ENCODE assay signal across 1 cellular context in genomic region chr12:130826151-130826801, GRCh38.
TF ChIP-seq lines count a peak whose summit lies in the region.

No MANE protein-coding gene starts in this region.

TF ChIP-seq in HepG2, 621 proteins besides CTCF, POLR2A, EP300 and RAD21 (continued from another document and continues in another):
- TF ChIP-seq ARID4A (CRISPR knock-in tag; IDR thresholded peaks at IDR 0.05; ENCODE audit: borderline replicate concordance), result peak; percentile 27; the same call in 1 of the 2 replicates
- no peak for TF ChIP-seq GABPA (IDR thresholded peaks at IDR 0.05; ENCODE audit: low read depth, low read length)
- no peak for TF ChIP-seq GABPA (CRISPR knock-in tag; IDR thresholded peaks at IDR 0.05; ENCODE audit: low read depth)
- TF ChIP-seq POLR2AphosphoS5 (IDR thresholded peaks at IDR 0.05; ENCODE audit: low read depth, low read length), result no peak
- no peak for TF ChIP-seq ZNF546 (CRISPR knock-in tag; conservative IDR thresholded peaks at IDR 0.05)
- TF ChIP-seq ZNF761 (CRISPR knock-in tag; conservative IDR thresholded peaks at IDR 0.05), result no peak
- TF ChIP-seq RERE (CRISPR knock-in tag; IDR thresholded peaks at IDR 0.05; ENCODE audit: low read depth), result no peak
- TF ChIP-seq ZBTB4 (CRISPR knock-in tag; IDR thresholded peaks at IDR 0.05; ENCODE audit: borderline replicate concordance), result no peak
- no peak for TF ChIP-seq ZNF121 (CRISPR knock-in tag; IDR thresholded peaks at IDR 0.05)
- no peak for TF ChIP-seq SNAPC5 (CRISPR knock-in tag; IDR thresholded peaks at IDR 0.05; ENCODE audit: borderline replicate concordance)
- no peak for TF ChIP-seq GATAD1 (CRISPR knock-in tag; IDR thresholded peaks at IDR 0.05)
- no peak for TF ChIP-seq CAMTA2 (CRISPR knock-in tag; IDR thresholded peaks at IDR 0.05; ENCODE audit: borderline replicate concordance)
- TF ChIP-seq NR2F2 (IDR thresholded peaks at IDR 0.05; ENCODE audit: borderline replicate concordance, low read depth), result no peak
- no peak for TF ChIP-seq ARID2 (CRISPR knock-in tag; IDR thresholded peaks at IDR 0.05; ENCODE audit: borderline replicate concordance)
- 0 out of 2 replicates have a peak, but pooled peaks have one; percentile 32 for TF ChIP-seq PATZ1 (CRISPR knock-in tag; IDR thresholded peaks at IDR 0.05)
- no peak for TF ChIP-seq ZNF839 (CRISPR knock-in tag; IDR thresholded peaks at IDR 0.05; ENCODE audit: borderline replicate concordance)
- TF ChIP-seq AGO2 (optimal IDR thresholded peaks at IDR 0.05; ENCODE audit: low read depth, low read length), result peak; percentile 25
- peak in 1 of 2 experiments; percentile 35; a peak in 1 of 4 replicates for TF ChIP-seq HMGXB4 (CRISPR knock-in tag; IDR thresholded peaks at IDR 0.05; ENCODE audit: borderline replicate concordance in 1 of 2, low read depth in 1 of 2)
- no peak for TF ChIP-seq HNF1A (IDR thresholded peaks at IDR 0.05; ENCODE audit: low read depth)
- 0 out of 2 replicates have a peak, but pooled peaks have one; percentile 21 for TF ChIP-seq HNF1A (CRISPR knock-in tag; IDR thresholded peaks at IDR 0.05; ENCODE audit: borderline replicate concordance)
- TF ChIP-seq ARNT2 (CRISPR knock-in tag; IDR thresholded peaks at IDR 0.05; ENCODE audit: low read depth), result 0 out of 2 replicates have a peak, but pooled peaks have one; percentile 58
- no peak for TF ChIP-seq KMT2A (CRISPR knock-in tag; IDR thresholded peaks at IDR 0.05)
- no peak for TF ChIP-seq ZNF138 (CRISPR knock-in tag; IDR thresholded peaks at IDR 0.05; ENCODE audit: low read depth)
- 0 out of 2 replicates have a peak, but pooled peaks have one; percentile 26 for TF ChIP-seq ZNF724P (CRISPR knock-in tag; IDR thresholded peaks at IDR 0.05; ENCODE audit: borderline replicate concordance)
- TF ChIP-seq HHEX (CRISPR knock-in tag; IDR thresholded peaks at IDR 0.05), result no peak
- no peak for TF ChIP-seq ZNF282 (IDR thresholded peaks at IDR 0.05; ENCODE audit: partially characterized antibody)
- TF ChIP-seq EEA1 (CRISPR knock-in tag; IDR thresholded peaks at IDR 0.05; ENCODE audit: borderline replicate concordance), result no peak
- TF ChIP-seq MIER2 (CRISPR knock-in tag; IDR thresholded peaks at IDR 0.05), result 0 out of 2 replicates have a peak, but pooled peaks have one; percentile 45
- no peak for TF ChIP-seq ZNF124 (CRISPR knock-in tag; IDR thresholded peaks at IDR 0.05)
- no peak for TF ChIP-seq TIGD3 (CRISPR knock-in tag; IDR thresholded peaks at IDR 0.05; ENCODE audit: borderline replicate concordance)
- no peak for TF ChIP-seq GATA4 (IDR thresholded peaks at IDR 0.05; ENCODE audit: borderline replicate concordance, low read depth)
- TF ChIP-seq ETV6 (CRISPR knock-in tag; conservative IDR thresholded peaks at IDR 0.05), result no peak
